Comparison of ENCODE assay signal across 9 cellular contexts in the genomic region with DNA sequence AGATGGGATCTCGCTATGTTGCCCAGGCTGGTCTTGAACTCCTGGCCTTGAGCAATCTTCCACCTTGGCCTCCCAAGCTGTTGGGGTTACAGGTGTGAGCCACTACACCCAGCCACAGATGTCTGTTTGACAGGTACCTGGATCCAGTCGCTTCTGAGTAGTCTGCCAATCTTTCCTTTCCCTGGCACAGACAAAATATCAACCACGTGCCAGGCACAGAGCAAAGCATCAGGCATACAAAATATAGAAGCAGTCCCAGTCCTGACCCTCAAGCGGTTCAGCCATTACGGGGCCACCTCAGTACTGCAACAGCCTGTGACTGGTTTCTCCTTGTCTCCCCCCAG. TPM values are rescaled to one million over a fixed set of nuclear protein-coding genes. Genes with fewer than 3 reads are reported as not detected.
DNase-seq lines count a peak whose midpoint lies in the region; FAIRE-seq and TF ChIP-seq lines count a peak whose summit lies in the region.
"Had no signal": no experiment of that assay in that cellular context is flagged by ENCODE, and none has a peak within 500 bp of the region (broad histone marks: within the 10 kb centered on the region; RNA-seq: fewer than 3 reads in every experiment).

No MANE protein-coding gene starts in this region.

- H3K4me1 Mint-ChIP-seq in activated T-cell treated with anti-CD3 and anti-CD28 coated beads, Interleukin-2, amount 50 U/mL, for 24 hours (ENCODE audit: low read depth) = peaks cover 61% of the 10 kb centered on the region
- H3K4me1 Mint-ChIP-seq in MCF 10A (ENCODE audit: insufficient read depth, unreplicated experiment) = peaks cover 19% of the 10 kb centered on the region

- FAIRE-seq in frontal cortex (lab: Jason Lieb, UNC) = no peak

- no peaks in the 10 kb centered on the region for H3K27me3 Mint-ChIP-seq in activated T-cell treated with anti-CD3 and anti-CD28 coated beads, Interleukin-2, amount 50 U/mL, for 24 hours
- H3K27me3 Mint-ChIP-seq in MCF 10A (ENCODE audit: insufficient read depth, unreplicated experiment) = no peaks in the 10 kb centered on the region
- H3K27me3 Mint-ChIP-seq: activated naive CD4-positive, alpha-beta T cell treated with anti-CD3 and anti-CD28 coated beads, Interleukin-2, amount 50 U/mL, for 24 hours had no signal

- H3K4me1 ChIP-seq in mesendoderm (ENCODE audit: control insufficient read depth, low read depth, low read length) (peaks cover 4% of the 10 kb centered on the region), transverse colon (peaks cover 28 to 46% (median 35%) of the 10 kb centered on the region in 4 donors)

- no peak overlapping the region for H3K27ac ChIP-seq in mesendoderm (ENCODE audit: low read depth, low read length)
- H3K27ac ChIP-seq in transverse colon = peak overlapping the region; percentile 60 to 77 (median 72)

- no peak overlapping the region for H3K9ac ChIP-seq in mesendoderm (ENCODE audit: low read length)

- no peak overlapping the region for H3K18ac ChIP-seq in mesendoderm (ENCODE audit: low read length)

- no peak overlapping the region for H2BK5ac ChIP-seq in mesendoderm (ENCODE audit: low read length)

- H3K4me3 ChIP-seq in mesendoderm (ENCODE audit: low read length) (no peak overlapping the region), transverse colon (no peak overlapping the region)

- BruUV-seq in MCF 10A (replicated peaks; lab: Mats Ljungman, UMichigan) = no TSS peak

- POLR2A ChIA-PET in MCF 10A (lab: Yijun Ruan, JAX) = interaction anchor here (0.6 to 6.4 kb wide), 6 partner anchors 12 to 72 kb away, joined by 4 to 82 read pairs (median 7); a partner anchor contains a TSS

- CTCF ChIA-PET in MCF 10A (lab: Yijun Ruan, JAX) = interaction anchor here (0.9 to 5.6 kb wide), 14 partner anchors 9 to 154 kb away, joined by 3 to 80 read pairs (median 8); a partner anchor contains a TSS

- H4K5ac ChIP-seq in mesendoderm (ENCODE audit: low read length) = no peak overlapping the region

- no peak overlapping the region for H3K23ac ChIP-seq in mesendoderm (ENCODE audit: low read length)

- peak overlapping the region; percentile 80 for H3K56ac ChIP-seq in mesendoderm (ENCODE audit: low read length)

- TF ChIP-seq CTCF in MCF 10A (IDR thresholded peaks at IDR 0.05; ENCODE audit: unreplicated experiment) = no peak
- no peak for TF ChIP-seq CTCF in transverse colon (IDR thresholded peaks at IDR 0.05)

- H3K4ac ChIP-seq in mesendoderm (ENCODE audit: low read depth, low read length) = no peak overlapping the region

- H3K9me3 Mint-ChIP-seq in activated T-cell treated with anti-CD3 and anti-CD28 coated beads, Interleukin-2, amount 50 U/mL, for 24 hours = no peaks in the 10 kb centered on the region
- no peaks in the 10 kb centered on the region for H3K9me3 Mint-ChIP-seq in MCF 10A (ENCODE audit: unreplicated experiment)
- H3K9me3 Mint-ChIP-seq: activated naive CD4-positive, alpha-beta T cell treated with anti-CD3 and anti-CD28 coated beads, Interleukin-2, amount 50 U/mL, for 24 hours had no signal

- H3K4me3 Mint-ChIP-seq in activated T-cell treated with anti-CD3 and anti-CD28 coated beads, Interleukin-2, amount 50 U/mL, for 24 hours = peak overlapping the region; percentile 80
- H3K4me3 Mint-ChIP-seq in MCF 10A (ENCODE audit: unreplicated experiment) = peak overlapping the region; percentile 77

- H2BK120ac ChIP-seq in mesendoderm (ENCODE audit: low read depth, low read length) = no peak overlapping the region

- no peaks in the 10 kb centered on the region for H3K27me3 ChIP-seq in mesendoderm (ENCODE audit: insufficient read depth, low read length, poor library complexity)
- H3K27me3 ChIP-seq in transverse colon = no peaks in the 10 kb centered on the region

- H3K79me2 ChIP-seq in mesendoderm (ENCODE audit: control insufficient read depth, insufficient read depth, low read length) = peaks cover 77% of the 10 kb centered on the region

- peaks cover 15% of the 10 kb centered on the region for H3K79me1 ChIP-seq in mesendoderm (ENCODE audit: low read length)

- peaks cover 60% of the 10 kb centered on the region for H3K36me3 Mint-ChIP-seq in activated T-cell treated with anti-CD3 and anti-CD28 coated beads, Interleukin-2, amount 50 U/mL, for 24 hours (ENCODE audit: low read depth)
- H3K36me3 Mint-ChIP-seq in MCF 10A (ENCODE audit: insufficient read depth, unreplicated experiment) = peaks cover 19% of the 10 kb centered on the region

- TF ChIP-seq EP300 in transverse colon (IDR thresholded peaks at IDR 0.05; ENCODE audit: low read depth) = no peak

- in situ Hi-C loops in transverse colon (cut with MboI; ENCODE audit: low pct_ligation_motif_present in 1 of 4, low pct_unique_long_range_greater_than_20kb in 1 of 4, low sequenced_read_pairs in 3 of 4) (no loop called here), ACHN (cut with HindIII; ENCODE audit: low pct_ligation_motif_present, low pct_unique_long_range_greater_than_20kb, low sequenced_read_pairs) (no loop called here)

- intact Hi-C loops in MCF 10A (cut with micrococcal nuclease) (loop anchor here (10.0 kb wide), 1 partner anchor 147 kb away; no protein-coding TSS in a partner anchor), transverse colon (cut with DNase I; ENCODE audit: low total_unique reads) (loop anchor here (10.0 kb wide), 1 partner anchor 67 kb away; no protein-coding TSS in a partner anchor)

- no peaks in the 10 kb centered on the region for H3K9me3 ChIP-seq in transverse colon

- no peak overlapping the region for H2AK5ac ChIP-seq in mesendoderm (ENCODE audit: low read length)

- no peak overlapping the region for H4K8ac ChIP-seq in mesendoderm (ENCODE audit: low read depth, low read length)

- no peak overlapping the region for H3K4me2 ChIP-seq in mesendoderm (ENCODE audit: low read length)

- H3K36me3 ChIP-seq in mesendoderm (ENCODE audit: control insufficient read depth, insufficient read depth, low read length) (no peaks in the 10 kb centered on the region), transverse colon (no peaks in the 10 kb centered on the region)

- peak overlapping the region; percentile 88 for H3K27ac Mint-ChIP-seq in activated T-cell treated with anti-CD3 and anti-CD28 coated beads, Interleukin-2, amount 50 U/mL, for 24 hours
- peak overlapping the region; percentile 23 for H3K27ac Mint-ChIP-seq in MCF 10A (ENCODE audit: low read depth, unreplicated experiment)

- WGBS in mesendoderm (ENCODE audit: extremely low coverage, insufficient coverage, low lambda C conversion rate) = no CpG with 5 or more reads among the region's 5 CpGs
- WGBS in transverse colon (ENCODE audit: low coverage in 1 of 2), 2 donors = 77% methylated on average over 5 of the region's 5 CpGs; no CpG with 5 or more reads in 1 of the 2 donors

- peak; percentile 36 for DNase-seq in activated T-cell treated with anti-CD3 and anti-CD28 coated beads, Interleukin-2, amount 50 U/mL, for 24 hours
- no peak for DNase-seq in activated T-cell treated with anti-CD3 and anti-CD28 coated beads, Interleukin-2, amount 50 U/mL, for 48 hours
- DNase-seq in MCF 10A (ENCODE audit: unreplicated experiment) = no peak
- DNase-seq in mesendoderm = no peak
- DNase-seq in transverse colon = no peak
- no peak for DNase-seq in frontal cortex (ENCODE audit: low spot score in 2 of 2)
- no peak for DNase-seq in ACHN
- DNase-seq in RKO (ENCODE audit: low spot score) = no peak

- H2BK15ac ChIP-seq in mesendoderm (replicated peaks; ENCODE audit: low read depth) = no peak overlapping the region

- TF ChIP-seq POLR2A in transverse colon (IDR thresholded peaks at IDR 0.05) = no peak

RNA-seq across cellular contexts. Expression of a gene that starts 3.8 kb away (rescaled TPM):
- total RNA-seq in MCF 10A (2022) (53.7 and 58.1 TPM in 2 replicates), transverse colon (100 to 1,000 TPM in 1 of 4 donors, 10 to 100 TPM in 3; 11.9 to 101 (median 22.4) TPM), frontal cortex (14.3 TPM)
- 74.8 TPM for polyA plus RNA-seq in mesendoderm (2013, experiment 1 of 2)
- polyA plus RNA-seq in mesendoderm (2013, experiment 2 of 2) = 77.1 TPM

RNA-seq across cellular contexts. Expression of a gene that starts 50.9 kb away (rescaled TPM):
- not detected in 2 replicates for total RNA-seq in MCF 10A (2022)
- 0.07 TPM for polyA plus RNA-seq in mesendoderm (2013, experiment 1 of 2)
- 0.13 TPM for polyA plus RNA-seq in mesendoderm (2013, experiment 2 of 2)
- not detected for total RNA-seq in transverse colon
- 1.2 TPM for total RNA-seq in frontal cortex

RNA-seq across cellular contexts. Expression of a gene that starts 58.2 kb away (rescaled TPM):
- total RNA-seq in MCF 10A (2022) (91.3 and 142 TPM in 2 replicates), transverse colon (100 to 1,000 TPM in 1 of 4 donors, 10 to 100 TPM in 3; 59.7 to 102 (median 71.8) TPM), frontal cortex (26.9 TPM)
- polyA plus RNA-seq in mesendoderm (2013, experiment 1 of 2) = 97.4 TPM
- polyA plus RNA-seq in mesendoderm (2013, experiment 2 of 2) = 102 TPM
